1 cellular context compared by ENCODE assay signal in genomic region chr15:58988011-58988785, GRCh38.
A peak's percentile ranks its signal among the peaks of the same experiment; 100 is the strongest.
TF ChIP-seq lines count a peak whose summit lies in the region.

No MANE protein-coding gene starts in this region.

TF ChIP-seq in K562, 482 proteins besides CTCF, POLR2A, EP300 and RAD21 (continued from another document and continues in another):
- TF ChIP-seq ID3 (CRISPR knock-in tag; IDR thresholded peaks at IDR 0.05) (no peak), ID3 (tag; IDR thresholded peaks at IDR 0.05) (no peak), THAP12 (CRISPR knock-in tag; IDR thresholded peaks at IDR 0.05) (no peak), ZNF696 (CRISPR knock-in tag; conservative IDR thresholded peaks at IDR 0.05) (no peak), RAD51 (IDR thresholded peaks at IDR 0.05; ENCODE audit: borderline replicate concordance, low read depth) (no peak), FOXA1 (IDR thresholded peaks at IDR 0.05; ENCODE audit: borderline replicate concordance) (no peak), E4F1 (CRISPR knock-in tag; IDR thresholded peaks at IDR 0.05; ENCODE audit: borderline replicate concordance) (no peak), ZNF407 (IDR thresholded peaks at IDR 0.05; ENCODE audit: low read depth) (no peak), CBX3 (IDR thresholded peaks at IDR 0.05; ENCODE audit: borderline replicate concordance in 1 of 2, low read length in 2 of 2) (no peak), ZBTB40 (IDR thresholded peaks at IDR 0.05) (no peak), ZBTB40 (CRISPR knock-in tag; IDR thresholded peaks at IDR 0.05) (no peak), COPS2 (conservative IDR thresholded peaks at IDR 0.05) (no peak), ZNF592 (IDR thresholded peaks at IDR 0.05) (no peak), ZNF324 (CRISPR knock-in tag; IDR thresholded peaks at IDR 0.05) (no peak), ZKSCAN8 (CRISPR knock-in tag; IDR thresholded peaks at IDR 0.05) (no peak), ELF1 (tag; IDR thresholded peaks at IDR 0.05) (peak; percentile 50; the same call in 1 of the 2 replicates), JUN (IDR thresholded peaks at IDR 0.05; ENCODE audit: borderline replicate concordance, low read depth, low read length) (no peak), JUN (CRISPR knock-in tag; IDR thresholded peaks at IDR 0.05; ENCODE audit: borderline replicate concordance) (peak; percentile 28; the same call in 1 of the 2 replicates), SP1 (CRISPR knock-in tag; IDR thresholded peaks at IDR 0.05) (no peak), CEBPG (CRISPR knock-in tag; IDR thresholded peaks at IDR 0.05) (no peak), CEBPG (tag; conservative IDR thresholded peaks at IDR 0.05 in 1 of 2, IDR thresholded peaks at IDR 0.05 in 1 of 2) (no peak), SMARCB1 (IDR thresholded peaks at IDR 0.05; ENCODE audit: insufficient read length, low read depth) (no peak)
